9 cellular contexts compared by ENCODE assay signal in the genomic region with DNA sequence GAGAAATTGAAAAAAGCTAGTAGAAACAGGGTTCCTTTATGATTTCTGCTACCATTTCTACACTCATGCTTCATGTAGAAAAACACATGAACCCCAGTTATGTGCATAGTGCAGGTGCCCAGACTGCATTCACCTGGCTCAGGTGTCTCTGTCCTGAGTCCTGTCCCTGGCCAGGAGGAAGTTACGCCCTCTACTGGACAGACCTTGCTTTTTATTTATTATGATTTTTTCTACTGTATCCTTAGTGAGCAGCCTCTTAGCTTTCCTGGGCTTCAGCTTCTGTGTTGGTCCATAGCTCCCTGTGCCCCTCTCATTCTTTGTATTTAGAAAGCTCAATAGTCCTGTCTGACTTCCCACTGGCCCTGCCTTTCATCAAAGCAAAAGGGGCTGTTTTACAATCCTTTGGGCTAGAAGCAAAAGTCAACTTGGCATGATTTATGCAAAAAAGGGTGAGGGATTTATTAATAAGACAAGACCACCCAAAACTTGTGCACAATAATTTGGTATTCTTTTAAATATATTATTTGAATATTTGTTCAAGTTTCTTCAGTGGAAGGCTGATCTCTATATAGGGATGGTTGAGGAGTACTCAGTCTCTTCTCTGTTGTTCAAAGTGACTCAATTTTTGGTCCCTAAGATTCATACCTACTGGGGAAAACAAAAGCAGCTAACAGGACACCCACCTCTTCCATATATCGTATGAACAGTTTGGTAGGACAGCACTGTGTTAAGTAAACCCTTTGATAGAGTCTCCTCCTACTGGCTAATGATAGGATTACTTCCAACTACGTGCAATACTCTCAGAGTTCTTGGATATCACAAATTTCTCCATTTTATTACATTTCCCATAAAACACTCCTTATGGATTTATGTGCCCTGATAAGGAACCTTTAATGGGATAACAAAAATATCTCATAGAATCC.
A peak's percentile ranks its signal among the peaks of the same experiment; 100 is the strongest.
DNase-seq lines count a peak whose midpoint lies in the region; ATAC-seq and TF ChIP-seq lines count a peak whose summit lies in the region.
"Had no signal": no experiment of that assay in that cellular context is flagged by ENCODE, and none has a peak within 500 bp of the region (broad histone marks: within the 10 kb centered on the region; RNA-seq: fewer than 3 reads in every experiment).

No MANE protein-coding gene starts in this region.

- H3K4me1 ChIP-seq in mammary epithelial cell (ENCODE audit: insufficient read depth, low read length) = no peaks in the 10 kb centered on the region
- H3K4me1 ChIP-seq in right lobe of liver = no peaks in the 10 kb centered on the region

- H3K4me3 ChIP-seq in LNCaP clone FGC (ENCODE audit: low read depth, low read length) (no peak overlapping the region), mammary epithelial cell (replicated peaks in 1 of 3; ENCODE audit: insufficient read depth in 1 of 3, low read depth in 2 of 3, low read length in 3 of 3) (no peak overlapping the region), right lobe of liver (no peak overlapping the region)
- H3K4me3 ChIP-seq: lung had no signal

- TF ChIP-seq CTCF in GM12872 (IDR thresholded peaks at IDR 0.05; ENCODE audit: insufficient read depth, low read depth, low read length) = peak; percentile 56
- TF ChIP-seq CTCF in LNCaP clone FGC (IDR thresholded peaks at IDR 0.05; ENCODE audit: control insufficient read depth, extremely low read depth, insufficient read depth) = peak; percentile 68
- peak; percentile 74 to 75 for TF ChIP-seq CTCF in mammary epithelial cell (conservative IDR thresholded peaks at IDR 0.05 in 1 of 2, IDR thresholded peaks at IDR 0.05 in 1 of 2; ENCODE audit: extremely low read depth in 1 of 2, insufficient read depth in 1 of 2, low read depth in 1 of 2, low read length in 2 of 2)
- TF ChIP-seq CTCF in right lobe of liver (IDR thresholded peaks at IDR 0.05) = peak; percentile 37 to 51 (median 46)

- H3K9me3 ChIP-seq in mammary epithelial cell (replicated peaks; ENCODE audit: insufficient read depth, low read length) (no peaks in the 10 kb centered on the region), right lobe of liver (no peaks in the 10 kb centered on the region)

- 26% methylated on average over 2 of the region's 3 CpGs for WGBS in mammary epithelial cell (ENCODE audit: low coverage, missing lambda C conversion rate)
- whole genome bisulfite sequencing in right lobe of liver (ENCODE audit: insufficient coverage, low coverage, low lambda C conversion rate, missing lambda C conversion rate) = 20% methylated on average over 3 of the region's 3 CpGs

- no peak for TF ChIP-seq POLR2A in right lobe of liver (IDR thresholded peaks at IDR 0.05)

- in situ Hi-C loops in mammary epithelial cell (cut with MboI; ENCODE audit: low sequenced_read_pairs in 2 of 2) = loop anchor here (10.0 to 25.0 kb wide), 4 partner anchors 470 to 798 kb away; a partner anchor contains a TSS

- intact Hi-C loops in mammary epithelial cell (cut with micrococcal nuclease) (loop anchor here (1.0 to 5.0 kb wide), 3 partner anchors 234 to 470 kb away; no protein-coding TSS in a partner anchor), right lobe of liver (cut with DNase I) (no loop called here)

- no peaks in the 10 kb centered on the region for H4K20me1 ChIP-seq in mammary epithelial cell (ENCODE audit: insufficient read depth, low read length)

- no peaks in the 10 kb centered on the region for H3K79me2 ChIP-seq in mammary epithelial cell (ENCODE audit: insufficient read depth, low read length)

- H3K4me2 ChIP-seq in mammary epithelial cell (ENCODE audit: insufficient read depth, low read depth, low read length) = no peak overlapping the region

- no TSS peak for BruUV-seq in mammary epithelial cell (replicated peaks; lab: Mats Ljungman, UMichigan)

- ATAC-seq in right lobe of liver (peak; percentile 67 to 75 (median 70)), HG03565 (IDR thresholded peaks at IDR 0.05; ENCODE audit: unreplicated experiment) (no peak), HG03025 (IDR thresholded peaks at IDR 0.05; ENCODE audit: low FRiP score, unreplicated experiment) (no peak)

- H3K36me3 ChIP-seq in mammary epithelial cell (ENCODE audit: insufficient read depth, low read length) = no peaks in the 10 kb centered on the region
- H3K36me3 ChIP-seq in right lobe of liver = no peaks in the 10 kb centered on the region

- H3K27ac ChIP-seq in mammary epithelial cell (ENCODE audit: insufficient read depth, low read depth, low read length) (no peak overlapping the region), right lobe of liver (no peak overlapping the region)

- no peak overlapping the region for H3K9ac ChIP-seq in mammary epithelial cell (ENCODE audit: insufficient read depth, low read length)

- H3K27me3 ChIP-seq in mammary epithelial cell (ENCODE audit: insufficient read depth, low read length) (no peaks in the 10 kb centered on the region), right lobe of liver (no peaks in the 10 kb centered on the region)

- dilution Hi-C loops in mammary epithelial cell (cut with HindIII; ENCODE audit: low sequenced_read_pairs) = no loop called here

- no peak overlapping the region for H2AFZ ChIP-seq in mammary epithelial cell (ENCODE audit: low read depth, low read length)

- CTCF ChIA-PET in mammary epithelial cell (lab: Charles Lee; ENCODE audit: low non-redundant PET) = interaction anchor here (0.6 to 0.7 kb wide), 3 partner anchors 12 to 148 kb away, joined by 3 to 8 read pairs (median 5); no protein-coding TSS in a partner anchor

- DNase-seq in LNCaP clone FGC (ENCODE audit: low read depth) (peak; percentile 34), mammary epithelial cell (peak; percentile 46), right lobe of liver (no peak), NOMO-1 (lab: John Stamatoyannopoulos, UW; ENCODE audit: unreplicated experiment in 2 of 2) (no peak)
- no peak for DNase-seq in stimulated activated CD4-positive, alpha-beta T cell treated with anti-CD3 and anti-CD28 coated beads, Interleukin-12 subunit alpha, Interleukin-12 subunit beta, amount 100 ng/mL, for 4 hours

Comparison
In these comparisons a context has a peak if more than half of its experiments do, and no peak if none do; other contexts are left out.
1. DNase-seq: peak in LNCaP clone FGC (single experiment) and mammary epithelial cell (single experiment); none in right lobe of liver (0 of 3), stimulated activated CD4-positive, alpha-beta T cell treated with anti-CD3 and anti-CD28 coated beads, Interleukin-12 subunit alpha, Interleukin-12 subunit beta, amount 100 ng/mL, for 4 hours (single experiment) and NOMO-1 (0 of 2).
2. ATAC-seq: peak in right lobe of liver (4 of 4); none in HG03565 (single experiment) and HG03025 (single experiment).
3. Peak in every context shown above with its lines, with median percentiles within 50 percentile points of each other: CTCF ChIP-seq.